ENCODE assay signal across 8 cellular contexts in the genomic region with DNA sequence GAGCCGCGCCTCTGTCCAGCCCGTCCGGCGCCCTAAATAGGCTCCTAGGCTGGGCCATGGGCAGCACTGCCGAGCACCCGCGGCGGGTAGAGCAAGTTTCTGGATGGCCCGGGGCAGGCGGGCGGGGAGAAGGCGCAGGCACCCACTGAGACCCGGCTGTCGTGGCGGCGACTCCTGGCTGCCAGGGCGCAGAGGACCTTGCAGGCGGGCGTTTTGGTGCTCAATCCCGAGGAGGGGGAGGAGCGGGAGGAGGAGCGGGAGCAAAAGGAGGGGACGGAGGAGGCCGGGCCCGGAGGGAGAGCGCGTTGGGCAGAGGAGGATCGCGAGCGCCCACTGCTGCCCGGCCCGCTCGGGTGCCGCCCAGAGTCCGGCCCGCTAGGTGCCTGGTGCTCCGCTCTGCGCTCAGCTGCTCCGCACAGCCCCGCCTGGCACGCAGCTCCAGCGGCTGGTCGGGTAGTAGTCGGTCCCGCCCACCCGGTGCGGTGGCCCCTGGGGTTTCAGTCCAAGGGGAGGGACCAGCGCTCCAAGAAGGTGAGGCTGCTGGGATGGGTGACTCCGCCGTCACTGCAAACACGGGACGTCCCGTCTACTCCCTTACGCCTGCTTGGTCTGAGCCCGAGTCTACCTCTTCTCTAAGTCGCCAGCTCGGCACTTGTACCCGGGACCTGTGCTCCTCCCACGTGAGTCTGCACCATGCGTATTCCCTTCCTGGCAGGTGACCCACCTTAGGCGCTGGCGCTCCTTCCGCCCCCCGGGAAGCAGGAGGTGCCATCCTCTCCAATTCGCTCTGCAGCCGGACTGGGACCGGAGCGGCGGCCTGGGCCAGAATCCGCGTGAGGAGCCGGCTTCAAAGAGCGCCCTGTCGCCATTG. TPM values are rescaled to one million over a fixed set of nuclear protein-coding genes. Genes with fewer than 3 reads are reported as not detected.
DNase-seq lines count a peak whose midpoint lies in the region; ATAC-seq and TF ChIP-seq lines count a peak whose summit lies in the region.

A gene (minus strand): TSS at position 194 of the 871 bp plus-strand sequence. CDS start 28,889 bp downstream, outside the sequence.

- no peak for DNase-seq in AG04449 (ENCODE audit: low read depth, low spot score)
- peak; percentile 93 for DNase-seq in NCI-H2171 treated with DMSO at 0.1 percent for 48 hours (lab: John Stamatoyannopoulos, UW)
- DNase-seq in activated naive CD4-positive, alpha-beta T cell treated with anti-CD3 and anti-CD28 coated beads, Interleukin-2, amount 50 U/mL, for 72 hours (ENCODE audit: low spot score in 2 of 2): peak in 1 of 2 donors; percentile 51
- DNase-seq in Right ventricle myocardium inferior (ENCODE audit: missing footprints): peak; percentile 89
- DNase-seq in nucleus accumbens (lab: John Stamatoyannopoulos, UW): peak in 49 of 56 donors; percentile 8 to 73 (median 44)
- peak; percentile 84 for DNase-seq in type B pancreatic cell (ENCODE audit: extremely low spot score, unreplicated experiment)

- peak; percentile 75 for ATAC-seq in GM18867 (IDR thresholded peaks at IDR 0.05; ENCODE audit: unreplicated experiment)
- ATAC-seq in HG03066 (IDR thresholded peaks at IDR 0.05; ENCODE audit: low read depth, unreplicated experiment): peak; percentile 78
- ATAC-seq in activated naive CD4-positive, alpha-beta T cell treated with anti-CD3 and anti-CD28 coated beads, Interleukin-2, amount 50 U/mL, for 72 hours: peak; percentile 81 to 85
- peak; percentile 96 for ATAC-seq in Right ventricle myocardium inferior

- peaks cover 55% of the 10 kb centered on the region for H3K27me3 Mint-ChIP-seq in type B pancreatic cell

- peak; percentile 29 for TF ChIP-seq CTCF in AG04449 (IDR thresholded peaks at IDR 0.05; ENCODE audit: insufficient read depth, low read length, missing control alignments)
- peak; percentile 80 for TF ChIP-seq CTCF in type B pancreatic cell (conservative IDR thresholded peaks at IDR 0.05)

- peaks cover 8% of the 10 kb centered on the region for H3K4me1 Mint-ChIP-seq in type B pancreatic cell (ENCODE audit: unreplicated experiment)

- no peak within 1 kb of the TSS for H3K4me3 ChIP-seq in AG04449 (ENCODE audit: low read depth, low read length)

- POLR2A ChIA-PET in AG04449 (lab: Yijun Ruan, JAX): no interaction called here

- peak within 1 kb of the TSS; percentile 90 for H3K4me3 Mint-ChIP-seq in type B pancreatic cell

- no peaks in the 10 kb centered on the region for H3K36me3 Mint-ChIP-seq in activated naive CD4-positive, alpha-beta T cell treated with anti-CD3 and anti-CD28 coated beads, Interleukin-2, amount 50 U/mL, for 72 hours
- H3K36me3 Mint-ChIP-seq in type B pancreatic cell: no peaks in the 10 kb centered on the region

- CTCF ChIA-PET in AG04449 (lab: Yijun Ruan, JAX): no interaction called here

- no peak within 1 kb of the TSS for H3K27ac Mint-ChIP-seq in activated naive CD4-positive, alpha-beta T cell treated with anti-CD3 and anti-CD28 coated beads, Interleukin-2, amount 50 U/mL, for 72 hours
- peak within 1 kb of the TSS; percentile 80 for H3K27ac Mint-ChIP-seq in type B pancreatic cell

- intact Hi-C loops in Right ventricle myocardium inferior (cut with DNase I): loop anchor here (5.0 kb wide), 2 partner anchors 193 to 847 kb away; no protein-coding TSS in a partner anchor

- no peaks in the 10 kb centered on the region for H3K9me3 Mint-ChIP-seq in activated naive CD4-positive, alpha-beta T cell treated with anti-CD3 and anti-CD28 coated beads, Interleukin-2, amount 50 U/mL, for 72 hours
- no peaks in the 10 kb centered on the region for H3K9me3 Mint-ChIP-seq in type B pancreatic cell

RNA-seq across cellular contexts. Expression of the gene that starts here (rescaled TPM):
- not detected for total RNA-seq in activated naive CD4-positive, alpha-beta T cell treated with anti-CD3 and anti-CD28 coated beads, Interleukin-2, amount 50 U/mL, for 72 hours
- total RNA-seq in Right ventricle myocardium inferior: 1.4 TPM
- 2.5 and 4.6 TPM in 2 replicates for total RNA-seq in type B pancreatic cell (ENCODE audit: low replicate concordance)

Comparison
In these comparisons a context has a peak if more than half of its experiments do, and no peak if none do; other contexts are left out.
1. Peak in ATAC-seq in activated naive CD4-positive, alpha-beta T cell treated with anti-CD3 and anti-CD28 coated beads, Interleukin-2, amount 50 U/mL, for 72 hours; RNA of the gene not detected or under 1 TPM.